32 cellular contexts compared by ENCODE assay signal in genomic region chr15:39823634-39824033, GRCh38.
"Had no signal": no experiment of that assay in that cellular context is flagged by ENCODE, and none has a peak within 500 bp of the region (broad histone marks: within the 10 kb centered on the region; RNA-seq: fewer than 3 reads in every experiment).

No MANE protein-coding gene starts in this region.

- DNase-seq: activated CD4-positive, alpha-beta memory T cell treated with anti-CD3 and anti-CD28 coated beads for 36 hours; activated CD4-positive, alpha-beta T cell treated with anti-CD3 and anti-CD28 coated beads for 36 hours; activated CD4-positive, alpha-beta T cell treated with anti-CD3 and anti-CD28 coated beads, Interleukin-2, amount 10 ng/mL, durations not matched to agents 24 days and 14 days; activated CD4-positive, CD25-positive, alpha-beta regulatory T cell; activated CD4-positive, CD25-positive, alpha-beta regulatory T cell treated with anti-CD3 and anti-CD28 coated beads, Interleukin-2, amount 50 U/mL, for 72 hours; activated CD8-positive, alpha-beta memory T cell treated with anti-CD3 and anti-CD28 coated beads, Interleukin-2, amount 10 ng/mL, durations not matched to agents 7 days and 5 days; activated CD8-positive, alpha-beta memory T cell treated with anti-CD3 and anti-CD28 coated beads, Interleukin-2, amount 50 U/mL, for 4 hours; activated CD8-positive, alpha-beta T cell treated with anti-CD3 and anti-CD28 coated beads, Interleukin-2, amount 10 ng/mL, durations not matched to agents 7 days and 5 days; activated effector memory CD4-positive, alpha-beta T cell treated with anti-CD3 and anti-CD28 coated beads, Interleukin-2, amount 50 U/mL, for 16 hours; activated naive CD4-positive, alpha-beta T cell treated with anti-CD3 and anti-CD28 coated beads for 36 hours; activated naive CD8-positive, alpha-beta T cell treated with anti-CD3 and anti-CD28 coated beads for 36 hours; activated naive CD8-positive, alpha-beta T cell treated with anti-CD3 and anti-CD28 coated beads, Interleukin-2, amount 50 U/mL, for 24 hours; activated T-cell treated with anti-CD3 and anti-CD28 coated beads, Interleukin-2, amount 50 U/mL, for 1 hour; activated T-cell treated with anti-CD3 and anti-CD28 coated beads, Interleukin-2, amount 50 U/mL, for 48 hours; adrenal gland; amygdala; aorta; body of pancreas; central memory CD4-positive, alpha-beta T cell; cerebellar nuclear complex; colonic mucosa; effector CD8-positive, alpha-beta T cell; glutamatergic neuron; heart left ventricle; T-helper 2 cell; T-helper 9 cell; WERI-Rb-1 had no signal

- H3K36me3 Mint-ChIP-seq: activated CD4-positive, alpha-beta memory T cell treated with anti-CD3 and anti-CD28 coated beads for 36 hours; activated CD8-positive, alpha-beta memory T cell treated with anti-CD3 and anti-CD28 coated beads, Interleukin-2, amount 10 ng/mL, durations not matched to agents 7 days and 5 days; activated naive CD4-positive, alpha-beta T cell treated with anti-CD3 and anti-CD28 coated beads, Interleukin-2, amount 50 U/mL, for 24 hours had no signal

- H3K4me3 ChIP-seq: adrenal gland, body of pancreas, cardiac muscle cell, colonic mucosa, heart left ventricle had no signal

- H3K4me3 Mint-ChIP-seq: activated CD4-positive, alpha-beta memory T cell treated with anti-CD3 and anti-CD28 coated beads for 36 hours; activated CD4-positive, alpha-beta T cell treated with anti-CD3 and anti-CD28 coated beads for 36 hours; activated CD4-positive, alpha-beta T cell treated with anti-CD3 and anti-CD28 coated beads, Interleukin-2, amount 10 ng/mL, durations not matched to agents 24 days and 14 days; activated CD8-positive, alpha-beta memory T cell treated with anti-CD3 and anti-CD28 coated beads, Interleukin-2, amount 10 ng/mL, durations not matched to agents 7 days and 5 days; activated CD8-positive, alpha-beta T cell treated with anti-CD3 and anti-CD28 coated beads, Interleukin-2, amount 10 ng/mL, durations not matched to agents 7 days and 5 days; activated naive CD4-positive, alpha-beta T cell treated with anti-CD3 and anti-CD28 coated beads for 36 hours; activated naive CD4-positive, alpha-beta T cell treated with anti-CD3 and anti-CD28 coated beads, Interleukin-2, amount 50 U/mL, for 24 hours; activated naive CD8-positive, alpha-beta T cell treated with anti-CD3 and anti-CD28 coated beads for 36 hours; activated naive CD8-positive, alpha-beta T cell treated with anti-CD3 and anti-CD28 coated beads, Interleukin-2, amount 50 U/mL, for 24 hours; activated T-helper 1 cell treated with anti-CD3 and anti-CD28 coated beads, Interleukin-12 subunit alpha, Interleukin-12 subunit beta, Interleukin-2, Interleukin-4 antibody, amounts not matched to agents 30 ng/mL and 10 ng/mL and 1 ng/mL, durations not matched to agents 14 hours and 24 hours and 36 hours had no signal

- H3K9me3 ChIP-seq: adrenal gland, body of pancreas, colonic mucosa, heart left ventricle had no signal

- H3K27ac Mint-ChIP-seq: activated CD4-positive, alpha-beta memory T cell treated with anti-CD3 and anti-CD28 coated beads for 36 hours; activated CD4-positive, alpha-beta T cell treated with anti-CD3 and anti-CD28 coated beads for 36 hours; activated CD4-positive, alpha-beta T cell treated with anti-CD3 and anti-CD28 coated beads, Interleukin-2, amount 10 ng/mL, durations not matched to agents 24 days and 14 days; activated CD8-positive, alpha-beta memory T cell treated with anti-CD3 and anti-CD28 coated beads, Interleukin-2, amount 10 ng/mL, durations not matched to agents 7 days and 5 days; activated CD8-positive, alpha-beta T cell treated with anti-CD3 and anti-CD28 coated beads, Interleukin-2, amount 10 ng/mL, durations not matched to agents 7 days and 5 days; activated naive CD4-positive, alpha-beta T cell treated with anti-CD3 and anti-CD28 coated beads for 36 hours; activated naive CD4-positive, alpha-beta T cell treated with anti-CD3 and anti-CD28 coated beads, Interleukin-2, amount 50 U/mL, for 24 hours; activated naive CD8-positive, alpha-beta T cell treated with anti-CD3 and anti-CD28 coated beads for 36 hours; activated naive CD8-positive, alpha-beta T cell treated with anti-CD3 and anti-CD28 coated beads, Interleukin-2, amount 50 U/mL, for 24 hours; activated T-helper 1 cell treated with anti-CD3 and anti-CD28 coated beads, Interleukin-12 subunit alpha, Interleukin-12 subunit beta, Interleukin-2, Interleukin-4 antibody, amounts not matched to agents 30 ng/mL and 10 ng/mL and 1 ng/mL, durations not matched to agents 14 hours and 24 hours and 36 hours; activated T-helper 2 cell treated with anti-CD3 and anti-CD28 coated beads, Interferon-gamma antibody, Interleukin-2, Interleukin-4, amounts not matched to agents 10 μg/mL and 5 μg/mL and 100 μg/mL, durations not matched to agents 14 hours and 24 hours and 36 hours had no signal

- H3K4me1 Mint-ChIP-seq: activated CD4-positive, alpha-beta T cell treated with anti-CD3 and anti-CD28 coated beads for 36 hours; activated CD4-positive, alpha-beta T cell treated with anti-CD3 and anti-CD28 coated beads, Interleukin-2, amount 10 ng/mL, durations not matched to agents 24 days and 14 days; activated CD8-positive, alpha-beta memory T cell treated with anti-CD3 and anti-CD28 coated beads, Interleukin-2, amount 10 ng/mL, durations not matched to agents 7 days and 5 days; activated naive CD4-positive, alpha-beta T cell treated with anti-CD3 and anti-CD28 coated beads, Interleukin-2, amount 50 U/mL, for 24 hours; activated naive CD8-positive, alpha-beta T cell treated with anti-CD3 and anti-CD28 coated beads for 36 hours; activated naive CD8-positive, alpha-beta T cell treated with anti-CD3 and anti-CD28 coated beads, Interleukin-2, amount 50 U/mL, for 24 hours had no signal

- H3K36me3 ChIP-seq: adrenal gland, cardiac muscle cell, colonic mucosa, heart left ventricle, WERI-Rb-1 had no signal

- H3K27me3 ChIP-seq: adrenal gland, body of pancreas, cardiac muscle cell, colonic mucosa, heart left ventricle had no signal

- H3K9me3 Mint-ChIP-seq: activated CD4-positive, alpha-beta memory T cell treated with anti-CD3 and anti-CD28 coated beads for 36 hours; activated naive CD4-positive, alpha-beta T cell treated with anti-CD3 and anti-CD28 coated beads for 36 hours; activated naive CD4-positive, alpha-beta T cell treated with anti-CD3 and anti-CD28 coated beads, Interleukin-2, amount 50 U/mL, for 24 hours; activated naive CD8-positive, alpha-beta T cell treated with anti-CD3 and anti-CD28 coated beads, Interleukin-2, amount 50 U/mL, for 24 hours; activated T-helper 1 cell treated with anti-CD3 and anti-CD28 coated beads, Interleukin-12 subunit alpha, Interleukin-12 subunit beta, Interleukin-2, Interleukin-4 antibody, amounts not matched to agents 30 ng/mL and 10 ng/mL and 1 ng/mL, durations not matched to agents 14 hours and 24 hours and 36 hours had no signal

- H3K27ac ChIP-seq: adrenal gland, body of pancreas, cardiac muscle cell, colonic mucosa, heart left ventricle, WERI-Rb-1 had no signal

- H3K4me1 ChIP-seq: body of pancreas, colonic mucosa had no signal

- ATAC-seq: activated CD4-positive, alpha-beta T cell treated with anti-CD3 and anti-CD28 coated beads for 36 hours; activated CD8-positive, alpha-beta memory T cell treated with anti-CD3 and anti-CD28 coated beads, Interleukin-2, amount 10 ng/mL, durations not matched to agents 7 days and 5 days; activated CD8-positive, alpha-beta T cell treated with anti-CD3 and anti-CD28 coated beads, Interleukin-2, amount 10 ng/mL, durations not matched to agents 7 days and 5 days; activated naive CD8-positive, alpha-beta T cell treated with anti-CD3 and anti-CD28 coated beads, Interleukin-2, amount 50 U/mL, for 24 hours; body of pancreas; esophagus mucosa; heart left ventricle had no signal
